8 cellular contexts compared by ENCODE assay signal in genomic region chr2:202375006-202375610, GRCh38. TPM values are rescaled to one million over a fixed set of nuclear protein-coding genes. Genes with fewer than 3 reads are reported as not detected.
DNase-seq lines count a peak whose midpoint lies in the region; ATAC-seq and TF ChIP-seq lines count a peak whose summit lies in the region.

No MANE protein-coding gene starts in this region.

- WGBS in right lobe of liver (ENCODE audit: insufficient coverage, low coverage, low lambda C conversion rate, missing lambda C conversion rate), result 3% methylated on average over 33 of the region's 33 CpGs

- peaks cover 0 to 19% (median 7%) of the 10 kb centered on the region in 4 donors for H3K4me1 ChIP-seq in right lobe of liver

- H3K36me3 ChIP-seq in right lobe of liver, result no peaks in the 10 kb centered on the region

- intact Hi-C loops in dorsolateral prefrontal cortex (cut with DNase I) (loop anchor here (5.0 to 10.0 kb wide), 6 partner anchors 108 to 860 kb away; partner anchors contain the start of genes NOP58 (in 2 of the 2), ALS2 (in 1 of the 2), CYP20A1 (in 1 of the 2) and FAM117B (in 1 of the 2)), right lobe of liver (cut with DNase I) (no loop called here)

- peak overlapping the region; percentile 58 to 98 (median 89) for H3K4me3 ChIP-seq in dorsolateral prefrontal cortex
- H3K4me3 ChIP-seq in right lobe of liver, result peak overlapping the region; percentile 67 to 90 (median 84)

- H3K27me3 ChIP-seq in dorsolateral prefrontal cortex (no peaks in the 10 kb centered on the region), right lobe of liver (no peaks in the 10 kb centered on the region)

- TF ChIP-seq POLR2A in right lobe of liver (IDR thresholded peaks at IDR 0.05), result no peak

- TF ChIP-seq CTCF in dorsolateral prefrontal cortex (IDR thresholded peaks at IDR 0.05 in 54 of 56, conservative IDR thresholded peaks at IDR 0.05 in 2 of 56; ENCODE audit: low read depth in 1 of 56, partially characterized antibody in 56 of 56) (peak in 3 of 56 donors; percentile 5 to 12 (median 6)), right lobe of liver (IDR thresholded peaks at IDR 0.05) (no peak)

- H3K9me3 ChIP-seq in right lobe of liver, result no peaks in the 10 kb centered on the region

- H3K27ac ChIP-seq in dorsolateral prefrontal cortex (peak overlapping the region; percentile 36 to 98 (median 94)), right lobe of liver (peak overlapping the region; percentile 85 to 89 (median 85))

- peak; percentile 88 for DNase-seq in ELF-1 (ENCODE audit: low read depth, low spot score)
- DNase-seq in NCI-H128 (lab: John Stamatoyannopoulos, UW; ENCODE audit: unreplicated experiment), result peak; percentile 18
- peak; percentile 16 to 20 for DNase-seq in activated CD4-positive, alpha-beta T cell treated with anti-CD3 and anti-CD28 coated beads, Interleukin-2, amount 50 U/mL, for 24 hours (ENCODE audit: low read depth in 1 of 2, low spot score in 1 of 2)
- peak in 7 of 10 donors; percentile 36 to 69 (median 55) for DNase-seq in dorsolateral prefrontal cortex
- peak; percentile 61 to 66 (median 61) for DNase-seq in right lobe of liver
- DNase-seq in stimulated activated CD4-positive, alpha-beta T cell treated with anti-CD3 and anti-CD28 coated beads, Interleukin-2, amount 100 ng/mL, for 4 hours (ENCODE audit: low read depth), result peak; percentile 21
- no peak for DNase-seq in GM19238 (ENCODE audit: insufficient read length, low spot score)

- ATAC-seq in right lobe of liver, result peak in 2 of 4 donors; percentile 3 to 4
- ATAC-seq in GM18873 (IDR thresholded peaks at IDR 0.05; ENCODE audit: low FRiP score, unreplicated experiment), result no peak

RNA-seq across cellular contexts. Expression of gene BMPR2, which starts 1.0 kb away (rescaled TPM):
- 100 to 1,000 TPM in 64 of 120 experiments, 10 to 100 TPM in 56; 42.7 to 140 (median 102) TPM for total RNA-seq in dorsolateral prefrontal cortex
- total RNA-seq in right lobe of liver, result 10 to 100 TPM; 14.6 to 25.2 (median 18.7) TPM

Comparison
In these comparisons a context has a peak if more than half of its experiments do, and no peak if none do; other contexts are left out.
1. intact Hi-C loops: an anchor here in dorsolateral prefrontal cortex (5.0 to 10.0 kb wide); none called in right lobe of liver.